Comparison of ENCODE assay signal across 17 cellular contexts in the genomic region with DNA sequence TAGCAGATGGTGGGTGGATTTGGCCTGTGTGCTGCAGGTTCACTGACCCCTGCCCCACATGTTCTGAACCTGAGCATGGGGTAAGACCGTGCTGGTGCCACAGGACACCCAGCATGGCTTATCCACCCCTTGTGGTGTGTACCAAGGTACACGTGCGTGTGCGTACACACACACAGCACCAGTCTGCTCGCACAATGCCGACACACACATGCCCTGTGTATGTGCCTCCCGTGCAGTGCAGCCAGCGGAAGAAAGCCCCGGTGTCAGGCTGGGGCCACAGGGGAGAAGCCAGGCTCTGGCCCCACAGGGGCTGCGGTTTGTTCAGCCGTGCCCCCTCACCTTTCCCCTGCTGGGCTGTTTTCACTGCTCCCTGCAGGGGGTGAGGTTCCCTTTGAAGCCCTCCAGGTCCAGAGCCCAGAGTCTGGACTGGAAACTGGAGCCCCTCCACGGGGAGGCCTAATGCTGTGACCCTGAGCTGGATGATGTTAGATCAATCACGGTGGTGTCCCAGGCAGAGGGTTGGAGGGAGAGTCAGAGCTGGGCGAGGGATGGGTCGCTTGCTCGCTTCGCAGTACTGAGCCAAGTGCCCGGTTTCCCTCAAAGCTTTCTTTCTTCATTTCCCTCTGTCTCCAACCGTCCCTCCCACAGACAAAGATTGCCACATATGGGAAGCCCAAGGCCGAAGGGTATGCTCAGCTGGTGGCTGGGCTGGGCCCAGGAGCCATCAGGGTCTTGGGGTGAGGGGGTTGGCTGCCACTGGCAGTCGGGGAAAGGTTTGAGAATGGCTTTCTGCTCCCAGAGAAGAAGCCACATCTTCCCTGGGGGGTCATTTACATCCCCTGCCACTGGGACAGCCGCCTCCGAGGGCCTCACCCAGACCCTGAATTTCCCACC. TPM values are rescaled to one million over a fixed set of nuclear protein-coding genes. Genes with fewer than 3 reads are reported as not detected.
A peak's percentile ranks its signal among the peaks of the same experiment; 100 is the strongest.
DNase-seq lines count a peak whose midpoint lies in the region; ATAC-seq and TF ChIP-seq lines count a peak whose summit lies in the region.
"Had no signal": no experiment of that assay in that cellular context is flagged by ENCODE, and none has a peak within 500 bp of the region (broad histone marks: within the 10 kb centered on the region; RNA-seq: fewer than 3 reads in every experiment).

No MANE protein-coding gene starts in this region.

- WGBS in H9 (ENCODE audit: extremely low coverage, insufficient read length, low lambda C conversion rate), result no CpG with 5 or more reads among the region's 23 CpGs
- 13% methylated on average over 8 of the region's 23 CpGs for WGBS in right lobe of liver (ENCODE audit: insufficient coverage, low coverage, low lambda C conversion rate, missing lambda C conversion rate)

- H3K27ac Mint-ChIP-seq in CD4-positive, alpha-beta T cell, result peak overlapping the region; percentile 58
- H3K27ac Mint-ChIP-seq in H9 (no peak overlapping the region; a peak in 1 of 7 replicates), T-cell (peak overlapping the region; percentile 55)

- H2BK120ac ChIP-seq in H9 (ENCODE audit: low read depth, low read length, poor library complexity, severe bottlenecking), result no peak overlapping the region

- no peak overlapping the region for H4K91ac ChIP-seq in H9 (ENCODE audit: insufficient read length, low read depth, low read length)

- peaks cover 4% of the 10 kb centered on the region; the same call in 1 of the 2 replicates for H3K4me1 ChIP-seq in H9 (ENCODE audit: insufficient read depth, low read length)
- H3K4me1 ChIP-seq in right lobe of liver, result peaks cover 0 to 34% (median 7%) of the 10 kb centered on the region in 4 donors

- POLR2A ChIA-PET in CD4-positive, alpha-beta T cell (lab: Charles Lee), result interaction anchor here (1.8 kb wide), 1 partner anchor 7 kb away, joined by 5 read pairs; no protein-coding TSS in a partner anchor
- POLR2A ChIA-PET in T-cell (lab: Charles Lee), result interaction anchor here in 1 of 2 donors (0.6 kb wide), 1 partner anchor 41 kb away, joined by 5 read pairs; no protein-coding TSS in a partner anchor

- DNase-seq in CD4-positive, alpha-beta T cell, result no peak
- DNase-seq in H9, result peak; percentile 28
- no peak for DNase-seq in T-cell
- peak; percentile 65 to 86 (median 65) for DNase-seq in right lobe of liver
- no peak for DNase-seq in SIG-M5 (lab: John Stamatoyannopoulos, UW)
- DNase-seq: activated CD4-positive, alpha-beta T cell treated with anti-CD3 and anti-CD28 coated beads for 48 hours; DMS53; NCI-H1092 treated with DMSO at 0.1 percent for 48 hours; NCI-H524 treated with DMSO at 0.1 percent for 48 hours; occipital lobe had no signal

- H3K56ac ChIP-seq in H9 (ENCODE audit: insufficient read length, low read depth, low read length), result no peak overlapping the region

- CTCF ChIA-PET in CD4-positive, alpha-beta T cell (lab: Charles Lee), result interaction anchor here (1.4 to 1.6 kb wide), 2 partner anchors 36 to 112 kb away, joined by 3 to 4 read pairs; no protein-coding TSS in a partner anchor
- CTCF ChIA-PET in T-cell (lab: Charles Lee), result interaction anchor here (0.5 to 0.6 kb wide), 2 partner anchors 8 to 24 kb away, joined by 3 read pairs; no protein-coding TSS in a partner anchor

- H3K4me3 ChIP-seq in right lobe of liver, result no peak overlapping the region
- H3K4me3 ChIP-seq: skin epidermis had no signal

- H3K4me2 ChIP-seq in H9 (ENCODE audit: insufficient read depth, insufficient read length, low read length), result no peak overlapping the region

- no peak overlapping the region for H2BK12ac ChIP-seq in H9 (ENCODE audit: insufficient read length, low read depth, low read length)

- H3K23ac ChIP-seq in H9 (ENCODE audit: insufficient read length, low read depth, low read length), result no peak overlapping the region

- peaks cover 2% of the 10 kb centered on the region for H3K23me2 ChIP-seq in H9 (ENCODE audit: insufficient read length, low read depth, low read length, poor library complexity, severe bottlenecking)

- H3K4me3 Mint-ChIP-seq in CD4-positive, alpha-beta T cell, result peak overlapping the region; percentile 8
- H3K4me3 Mint-ChIP-seq in H9 (no peak overlapping the region), T-cell (no peak overlapping the region)

- H2BK15ac ChIP-seq in H9 (ENCODE audit: low read depth, low read length), result no peak overlapping the region

- no peaks in the 10 kb centered on the region for H3K27me3 ChIP-seq in CD4-positive, alpha-beta T cell (ENCODE audit: control insufficient read depth, insufficient read depth, low read length)
- H3K27me3 ChIP-seq in H9 (ENCODE audit: insufficient read depth, low read length) (no peaks in the 10 kb centered on the region; the same call in 1 of the 2 replicates), right lobe of liver (no peaks in the 10 kb centered on the region)

- no peak overlapping the region for H3K18ac ChIP-seq in H9 (ENCODE audit: insufficient read length, low read depth, low read length)

- H3K27ac ChIP-seq in CD4-positive, alpha-beta T cell (ENCODE audit: low read depth, low read length), result no peak overlapping the region
- no peak overlapping the region for H3K27ac ChIP-seq in H9 (ENCODE audit: insufficient read length, low read depth, low read length)
- peak overlapping the region in 1 of 3 donors; percentile 60 for H3K27ac ChIP-seq in right lobe of liver
- H3K27ac ChIP-seq: skin epidermis had no signal

- no peaks in the 10 kb centered on the region for H3K36me3 ChIP-seq in right lobe of liver

- no peak for TF ChIP-seq POLR2A in right lobe of liver (IDR thresholded peaks at IDR 0.05)

- H3K9me3 Mint-ChIP-seq in CD4-positive, alpha-beta T cell, result no peaks in the 10 kb centered on the region
- H3K9me3 Mint-ChIP-seq in H9, result no peaks in the 10 kb centered on the region; a peak in 1 of 5 replicates
- H3K9me3 Mint-ChIP-seq in T-cell, result no peaks in the 10 kb centered on the region

- peaks cover 30% of the 10 kb centered on the region for H3K4me1 Mint-ChIP-seq in CD4-positive, alpha-beta T cell (ENCODE audit: low read depth)
- H3K4me1 Mint-ChIP-seq in H9, result peaks cover 12 to 33% of the 10 kb centered on the region in 2 experiments
- H3K4me1 Mint-ChIP-seq in T-cell, result peaks cover 22 to 55% (median 30%) of the 10 kb centered on the region in 3 donors

- H3K79me2 ChIP-seq in H9 (ENCODE audit: insufficient read depth, low read length), result no peaks in the 10 kb centered on the region

- H4K5ac ChIP-seq in H9 (ENCODE audit: insufficient read length, low read depth, low read length), result no peak overlapping the region

- no peak overlapping the region for H3T11ph ChIP-seq in H9 (ENCODE audit: low read length)

- no peak overlapping the region for H3K4ac ChIP-seq in H9 (ENCODE audit: low read depth, low read length)

- peaks cover 10% of the 10 kb centered on the region for H3K36me3 Mint-ChIP-seq in CD4-positive, alpha-beta T cell (ENCODE audit: low read depth)
- H3K36me3 Mint-ChIP-seq in H9 (ENCODE audit: insufficient read depth in 1 of 3, low read depth in 3 of 3) (no peaks in the 10 kb centered on the region; a peak in 1 of 7 replicates), T-cell (no peaks in the 10 kb centered on the region)

- H2AK5ac ChIP-seq in H9 (ENCODE audit: insufficient read length, low read length), result no peak overlapping the region

- no peak overlapping the region for H3K9ac ChIP-seq in H9 (ENCODE audit: extremely low read depth, insufficient read length, low read length)

- H3K9me3 ChIP-seq in CD4-positive, alpha-beta T cell (ENCODE audit: control insufficient read depth, low read length), result no peaks in the 10 kb centered on the region
- H3K9me3 ChIP-seq in H9 (ENCODE audit: control insufficient read depth, low read depth, low read length) (no peaks in the 10 kb centered on the region), right lobe of liver (no peaks in the 10 kb centered on the region)

- no peak overlapping the region for H4K8ac ChIP-seq in H9 (replicated peaks; ENCODE audit: insufficient read length, low read depth, low read length)

- intact Hi-C loops in CD4-positive, alpha-beta T cell (cut with DNase I, micrococcal nuclease), result no loop called here
- intact Hi-C loops in right lobe of liver (cut with DNase I), result no loop called here

- no peak overlapping the region for H2BK5ac ChIP-seq in H9 (ENCODE audit: insufficient read length, low read length)

- H2AFZ ChIP-seq in H9 (ENCODE audit: low read length), result no peak overlapping the region

- no peaks in the 10 kb centered on the region for H3K27me3 Mint-ChIP-seq in CD4-positive, alpha-beta T cell
- H3K27me3 Mint-ChIP-seq in H9 (ENCODE audit: low read depth) (peaks cover 23% of the 10 kb centered on the region), T-cell (no peaks in the 10 kb centered on the region)

- no peak for TF ChIP-seq CTCF in CD4-positive, alpha-beta T cell (IDR thresholded peaks at IDR 0.05)
- no peak for TF ChIP-seq CTCF in H9 (conservative IDR thresholded peaks at IDR 0.05)
- TF ChIP-seq CTCF in right lobe of liver (IDR thresholded peaks at IDR 0.05), result no peak

- H3K79me1 ChIP-seq in H9 (ENCODE audit: insufficient read depth, low read depth, low read length, poor library complexity, severe bottlenecking), result no peaks in the 10 kb centered on the region

- no peak overlapping the region for H2BK20ac ChIP-seq in H9 (ENCODE audit: low read depth, low read length, poor library complexity, severe bottlenecking)

- H3K14ac ChIP-seq in H9 (ENCODE audit: insufficient read depth, low read length), result no peak overlapping the region

- no peak for ATAC-seq in CD4-positive, alpha-beta T cell (ENCODE audit: poor library complexity)
- ATAC-seq in T-cell (replicated peaks in 1 of 4) (no peak), right lobe of liver (peak; percentile 69 to 85 (median 79)), GM19328 (IDR thresholded peaks at IDR 0.05; ENCODE audit: unreplicated experiment) (no peak), GM19467 (IDR thresholded peaks at IDR 0.05; ENCODE audit: unreplicated experiment) (no peak), GM18498 (IDR thresholded peaks at IDR 0.05; ENCODE audit: unreplicated experiment) (no peak)

- H4K20me1 ChIP-seq in H9 (ENCODE audit: control insufficient read depth, insufficient read depth, insufficient read length), result no peaks in the 10 kb centered on the region

RNA-seq across cellular contexts. Expression of gene DTX1, which starts 6.2 kb away (rescaled TPM):
- total RNA-seq in CD4-positive, alpha-beta T cell, result 10 to 100 TPM; 14.0 to 14.2 TPM
- total RNA-seq in H9 (2021) (3.0 and 3.5 TPM in 2 replicates), T-cell (10 to 100 TPM in 3 of 5 donors, 1 to 10 TPM in 2; 5.6 to 12.0 (median 10.4) TPM), right lobe of liver (10 to 100 TPM in 5 of 6 experiments, 1 to 10 TPM in 1; 1.4 to 51.2 (median 20.0) TPM)
- total RNA-seq: HT-29; RPMI7951; T-helper 2 cell treated with Interferon-gamma antibody and Interleukin-4, amounts not matched to agents 100 ng/mL and 5 ng/mL, for 36 hours had no signal

Comparison
In these comparisons a context has a peak if more than half of its experiments do, and no peak if none do; other contexts are left out.
1. ATAC-seq: peak in right lobe of liver (4 of 4); none in CD4-positive, alpha-beta T cell (single experiment), T-cell (0 of 4), GM19328 (single experiment), GM19467 (single experiment) and GM18498 (single experiment).
2. DNase-seq: peak in H9 (single experiment) and right lobe of liver (3 of 3); none in CD4-positive, alpha-beta T cell (0 of 10), T-cell (0 of 34) and SIG-M5 (single experiment).
3. H3K27ac Mint-ChIP-seq: peak in CD4-positive, alpha-beta T cell (single experiment) and T-cell (2 of 2); none in H9 (0 of 3).